Comparison of ENCODE assay signal across 1 cellular context in genomic region chr9:133238851-133239532, GRCh38.
TF ChIP-seq lines count a peak whose summit lies in the region.

No MANE protein-coding gene starts in this region.

TF ChIP-seq in SK-N-SH, 30 proteins besides CTCF, POLR2A, EP300 and RAD21 (continued from another document):
- TF ChIP-seq TAF1 (IDR thresholded peaks at IDR 0.05; ENCODE audit: borderline replicate concordance, low read depth, low read length) (no peak), POLR2AphosphoS5 (IDR thresholded peaks at IDR 0.05; ENCODE audit: low read depth, low read length) (no peak), FOSL2 (IDR thresholded peaks at IDR 0.05; ENCODE audit: borderline replicate concordance, low read depth) (no peak), EZH2phosphoT487 (IDR thresholded peaks at IDR 0.05; ENCODE audit: borderline replicate concordance, low read depth) (no peak), TEAD4 (IDR thresholded peaks at IDR 0.05; ENCODE audit: borderline replicate concordance, insufficient read depth) (no peak), YY1 (IDR thresholded peaks at IDR 0.05; ENCODE audit: low read depth) (no peak), CHD2 (IDR thresholded peaks at IDR 0.05; ENCODE audit: low read length, partially characterized antibody) (no peak), RXRA (IDR thresholded peaks at IDR 0.05; ENCODE audit: borderline replicate concordance, low read depth) (no peak), JUND (IDR thresholded peaks at IDR 0.05) (no peak)
